15 cellular contexts compared by ENCODE assay signal in genomic region chr5:71740015-71740753, GRCh38. TPM values are rescaled to one million over a fixed set of nuclear protein-coding genes. Genes with fewer than 3 reads are reported as not detected.
DNase-seq lines count a peak whose midpoint lies in the region; ATAC-seq lines count a peak whose summit lies in the region.
"Had no signal": no experiment of that assay in that cellular context is flagged by ENCODE, and none has a peak within 500 bp of the region (broad histone marks: within the 10 kb centered on the region; RNA-seq: fewer than 3 reads in every experiment).

No MANE protein-coding gene starts in this region.

- H3K9me3 Mint-ChIP-seq in stimulated activated naive CD8-positive, alpha-beta T cell treated with anti-CD3 and anti-CD28 coated beads, Interleukin-15, amount 100 ng/mL, for 72 hours, result no peaks in the 10 kb centered on the region

- no peak overlapping the region for H3K4me3 Mint-ChIP-seq in stimulated activated naive CD8-positive, alpha-beta T cell treated with anti-CD3 and anti-CD28 coated beads, Interleukin-15, amount 100 ng/mL, for 72 hours

- H3K4me1 Mint-ChIP-seq in stimulated activated naive CD8-positive, alpha-beta T cell treated with anti-CD3 and anti-CD28 coated beads, Interleukin-15, amount 100 ng/mL, for 72 hours, result no peaks in the 10 kb centered on the region

- H3K27me3 Mint-ChIP-seq in stimulated activated naive CD8-positive, alpha-beta T cell treated with anti-CD3 and anti-CD28 coated beads, Interleukin-15, amount 100 ng/mL, for 72 hours, result peaks cover 19% of the 10 kb centered on the region

- H3K27ac Mint-ChIP-seq in stimulated activated naive CD8-positive, alpha-beta T cell treated with anti-CD3 and anti-CD28 coated beads, Interleukin-15, amount 100 ng/mL, for 72 hours, result no peak overlapping the region

- ATAC-seq in stimulated activated naive CD8-positive, alpha-beta T cell treated with anti-CD3 and anti-CD28 coated beads, Interleukin-15, amount 100 ng/mL, for 72 hours, result peak; percentile 71
- no peak for ATAC-seq in stimulated activated naive CD8-positive, alpha-beta T cell treated with anti-CD3 and anti-CD28 coated beads, Interleukin-15, Interleukin-2, amounts not matched to agents 100 U/mL and 50 U/mL, for 24 hours
- ATAC-seq in GM21723 (IDR thresholded peaks at IDR 0.05; ENCODE audit: unreplicated experiment) (peak; percentile 98), HG03108 (IDR thresholded peaks at IDR 0.05; ENCODE audit: unreplicated experiment) (peak; percentile 91), sciatic nerve (no peak)
- ATAC-seq: esophagus mucosa, Right ventricle myocardium inferior had no signal

- DNase-seq in stimulated activated naive CD8-positive, alpha-beta T cell treated with anti-CD3 and anti-CD28 coated beads, Interleukin-15, amount 100 ng/mL, for 72 hours, result no peak
- DNase-seq in stimulated activated naive CD8-positive, alpha-beta T cell treated with anti-CD3 and anti-CD28 coated beads, Interleukin-15, Interleukin-2, amounts not matched to agents 100 U/mL and 50 U/mL, for 24 hours, result no peak
- no peak for DNase-seq in sciatic nerve (ENCODE audit: low spot score)
- no peak for DNase-seq in NCI-H524 (lab: John Stamatoyannopoulos, UW)
- no peak for DNase-seq in SW480 (ENCODE audit: low spot score)
- DNase-seq in putamen (ENCODE audit: low spot score), result no peak
- DNase-seq: activated T-cell treated with anti-CD3 and anti-CD28 coated beads, Interleukin-2, amount 50 U/mL, for 48 hours; GOT3; KG1; NCI-H226 had no signal

- intact Hi-C loops in sciatic nerve (cut with DNase I), result no loop called here

RNA-seq across cellular contexts. Expression of gene CARTPT, which starts 21.1 kb away (rescaled TPM):
- total RNA-seq in sciatic nerve, result not detected
- total RNA-seq: esophagus mucosa, Right ventricle myocardium inferior, urinary bladder had no signal

Comparison
In these comparisons a context has a peak if more than half of its experiments do, and no peak if none do; other contexts are left out.
1. ATAC-seq: peak in stimulated activated naive CD8-positive, alpha-beta T cell treated with anti-CD3 and anti-CD28 coated beads, Interleukin-15, amount 100 ng/mL, for 72 hours (single experiment), GM21723 (single experiment) and HG03108 (single experiment); none in stimulated activated naive CD8-positive, alpha-beta T cell treated with anti-CD3 and anti-CD28 coated beads, Interleukin-15, Interleukin-2, amounts not matched to agents 100 U/mL and 50 U/mL, for 24 hours (single experiment) and sciatic nerve (single experiment).